In genomic region chr12:13718271-13718670, GRCh38 we compare ENCODE assay signal across 28 cellular contexts.
"Had no signal": no experiment of that assay in that cellular context is flagged by ENCODE, and none has a peak within 500 bp of the region (broad histone marks: within the 10 kb centered on the region; RNA-seq: fewer than 3 reads in every experiment).

No MANE protein-coding gene starts in this region.

- H3K4me3 ChIP-seq: esophagus muscularis mucosa, gastroesophageal sphincter had no signal

- H3K27me3 ChIP-seq: brain microvascular endothelial cell, esophagus muscularis mucosa, foreskin keratinocyte had no signal

- H3K4me1 ChIP-seq: esophagus muscularis mucosa, foreskin keratinocyte, gastroesophageal sphincter had no signal

- H3K27ac ChIP-seq: brain microvascular endothelial cell, esophagus muscularis mucosa, foreskin keratinocyte, gastroesophageal sphincter, VCaP had no signal

- H3K9me3 ChIP-seq: esophagus muscularis mucosa, gastroesophageal sphincter had no signal

- ATAC-seq: activated T-helper 17 cell treated with anti-CD3 and anti-CD28 coated beads, Interleukin-2, amount 50 U/mL, for 72 hours; effector memory CD8-positive, alpha-beta T cell; foreskin keratinocyte; gastroesophageal sphincter; WTC11 had no signal

- DNase-seq: activated CD4-positive, alpha-beta memory T cell treated with anti-CD3 and anti-CD28 coated beads, Interleukin-2, amount 10 ng/mL, durations not matched to agents 7 days and 5 days; activated CD4-positive, alpha-beta T cell treated with anti-CD3 and anti-CD28 coated beads for 1 hour; activated CD4-positive, alpha-beta T cell treated with anti-CD3 and anti-CD28 coated beads for 4 hours; activated CD4-positive, alpha-beta T cell treated with anti-CD3 and anti-CD28 coated beads, Interleukin-2, amount 10 ng/mL, durations not matched to agents 7 days and 5 days; activated CD4-positive, alpha-beta T cell treated with anti-CD3 and anti-CD28 coated beads, Interleukin-2, amount 50 U/mL, for 4 hours; activated CD8-positive, alpha-beta memory T cell treated with anti-CD3 and anti-CD28 coated beads, Interleukin-2, amount 50 U/mL, for 48 hours; activated effector memory CD4-positive, alpha-beta T cell treated with Interleukin-2 at 50 U/mL for 16 hours; activated gamma-delta T cell treated with Interleukin-2 at 50 U/mL for 16 hours; activated naive CD4-positive, alpha-beta T cell treated with anti-CD3 and anti-CD28 coated beads, Interleukin-2, amount 50 U/mL, for 16 hours; activated naive CD4-positive, alpha-beta T cell treated with Interleukin-2 at 50 U/mL for 16 hours; activated T-cell treated with anti-CD3 and anti-CD28 coated beads for 4 hours; activated T-cell treated with anti-CD3 and anti-CD28 coated beads, Interleukin-2, amount 50 U/mL, for 24 hours; amniotic stem cell; anterior cingulate cortex; brain microvascular endothelial cell; cortex of kidney; dermis blood vessel endothelial cell; effector CD4-positive, alpha-beta T cell; effector memory CD8-positive, alpha-beta T cell; erythroblast; foreskin keratinocyte; T-helper 2 cell had no signal

- FAIRE-seq: astrocyte had no signal

- H3K36me3 ChIP-seq: brain microvascular endothelial cell, esophagus muscularis mucosa, gastroesophageal sphincter had no signal
